8 cellular contexts compared by ENCODE assay signal in the genomic region with DNA sequence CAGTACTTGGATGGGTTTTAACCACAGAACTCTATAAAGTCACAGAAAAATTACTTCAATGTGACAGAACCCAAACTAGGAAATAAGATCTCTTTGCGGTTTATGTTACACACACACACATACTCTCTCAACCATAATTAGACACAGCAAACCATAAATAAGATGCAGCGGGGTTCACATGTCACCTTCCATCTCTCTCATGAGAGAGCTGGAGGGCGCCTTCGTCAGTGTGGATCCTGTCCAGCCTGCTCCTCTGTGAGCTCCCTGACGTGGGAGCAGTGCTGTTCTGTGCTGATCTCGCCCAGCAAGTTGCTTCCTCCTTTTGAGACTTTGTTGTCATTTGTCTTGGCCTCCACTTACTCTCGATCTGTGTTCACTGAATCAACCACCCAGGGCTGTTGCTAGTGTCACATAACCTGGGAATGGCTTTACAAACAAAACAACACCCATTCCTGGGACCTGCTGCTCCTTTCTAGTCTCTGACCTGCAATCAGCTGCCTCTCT.
DNase-seq lines count a peak whose midpoint lies in the region; ATAC-seq and TF ChIP-seq lines count a peak whose summit lies in the region.

No MANE protein-coding gene starts in this region.

- no peak overlapping the region for H3K4me3 ChIP-seq in foreskin fibroblast (ENCODE audit: low read depth in 1 of 2, low read length in 2 of 2)

- no peak for TF ChIP-seq CTCF in foreskin fibroblast (IDR thresholded peaks at IDR 0.05; ENCODE audit: low read depth, low read length)

- DNase-seq in DMS153 (lab: John Stamatoyannopoulos, UW): peak; percentile 36
- no peak for DNase-seq in DMS153 treated with DMSO at 0.1 percent for 48 hours (lab: John Stamatoyannopoulos, UW; ENCODE audit: unreplicated experiment)
- peak; percentile 82 for DNase-seq in NCI-H2107 treated with DMSO at 0.1 percent for 48 hours (lab: John Stamatoyannopoulos, UW; ENCODE audit: unreplicated experiment)
- DNase-seq in foreskin fibroblast: peak; percentile 33 to 49
- no peak for DNase-seq in NCI-H82 treated with DMSO at 0.1 percent for 48 hours (lab: John Stamatoyannopoulos, UW; ENCODE audit: unreplicated experiment)
- no peak for DNase-seq in RKO (ENCODE audit: low spot score)

- peak; percentile 70 for ATAC-seq in GM21825 (IDR thresholded peaks at IDR 0.05; ENCODE audit: unreplicated experiment)
- ATAC-seq in GM21526 (IDR thresholded peaks at IDR 0.05; ENCODE audit: low FRiP score, unreplicated experiment): no peak

Comparison
In these comparisons a context has a peak if more than half of its experiments do, and no peak if none do; other contexts are left out.
1. DNase-seq: peak in DMS153 (single experiment), NCI-H2107 treated with DMSO at 0.1 percent for 48 hours (single experiment) and foreskin fibroblast (2 of 2); none in DMS153 treated with DMSO at 0.1 percent for 48 hours (single experiment), NCI-H82 treated with DMSO at 0.1 percent for 48 hours (single experiment) and RKO (single experiment).